ENCODE assay signal across 20 cellular contexts in genomic region chr1:67213948-67214347, GRCh38. TPM values are rescaled to one million over a fixed set of nuclear protein-coding genes. Genes with fewer than 3 reads are reported as not detected.
DNase-seq lines count a peak whose midpoint lies in the region; ATAC-seq, FAIRE-seq and TF ChIP-seq lines count a peak whose summit lies in the region.
"Had no signal": no experiment of that assay in that cellular context is flagged by ENCODE, and none has a peak within 500 bp of the region (broad histone marks: within the 10 kb centered on the region; RNA-seq: fewer than 3 reads in every experiment).

No MANE protein-coding gene starts in this region.

- intact Hi-C loops in natural killer cell (cut with micrococcal nuclease), result loop anchor here (1.0 kb wide), 1 partner anchor 286 kb away; no protein-coding TSS in a partner anchor
- intact Hi-C loops in GM12878 (cut with micrococcal nuclease; ENCODE audit: unreplicated experiment), result loop anchor here (1.0 to 5.0 kb wide), 6 partner anchors 47 to 449 kb away; partner anchors contain the start of genes IL23R, SERBP1 and SLC35D1
- intact Hi-C loops in Calu3 (cut with micrococcal nuclease; ENCODE audit: unreplicated experiment), result loop anchor here (1.0 to 2.0 kb wide), 2 partner anchors 218 to 287 kb away; no protein-coding TSS in a partner anchor

- H3K27ac Mint-ChIP-seq in natural killer cell treated with Interleukin-12 subunit alpha and Interleukin-12 subunit beta and Interleukin-15 and Interleukin-18, amount 100 ng/mL, for 72 hours, result peak overlapping the region; percentile 68 to 73
- H3K27ac Mint-ChIP-seq in natural killer cell (no peak overlapping the region), T-cell (no peak overlapping the region), Calu3 (ENCODE audit: unreplicated experiment) (no peak overlapping the region)

- no peak overlapping the region for H3K4me3 Mint-ChIP-seq in natural killer cell treated with Interleukin-12 subunit alpha and Interleukin-12 subunit beta and Interleukin-15 and Interleukin-18, amount 100 ng/mL, for 72 hours
- no peak overlapping the region for H3K4me3 Mint-ChIP-seq in natural killer cell
- H3K4me3 Mint-ChIP-seq in T-cell, result no peak overlapping the region
- H3K4me3 Mint-ChIP-seq in Calu3 (ENCODE audit: low read depth, unreplicated experiment), result no peak overlapping the region
- H3K4me3 Mint-ChIP-seq: CD4-positive, alpha-beta memory T cell had no signal

- no peak overlapping the region for H3K9ac ChIP-seq in MM.1S (ENCODE audit: low read length)
- 0 out of 2 replicates have a peak overlapping the region, but pooled peaks have one; percentile 4 for H3K9ac ChIP-seq in GM12878 (ENCODE audit: control insufficient read depth, insufficient read depth, low read length)

- H3K9me3 ChIP-seq in MM.1S (replicated peaks; ENCODE audit: insufficient read depth, low read length) (no peaks in the 10 kb centered on the region), GM12878 (replicated peaks; ENCODE audit: control insufficient read depth, insufficient read depth, low read length) (peaks cover 5% of the 10 kb centered on the region; the same call in 2 of the 3 replicates)
- H3K9me3 ChIP-seq: A549, SJSA1 had no signal

- H3K4me1 ChIP-seq in MM.1S (ENCODE audit: low read length), result no peaks in the 10 kb centered on the region
- peaks cover 31% of the 10 kb centered on the region for H3K4me1 ChIP-seq in GM12878 (ENCODE audit: control insufficient read depth, insufficient read depth, low read length)
- H3K4me1 ChIP-seq: A549, SJSA1 had no signal

- no peaks in the 10 kb centered on the region for H4K20me1 ChIP-seq in MM.1S (ENCODE audit: insufficient read depth, low read length)
- H4K20me1 ChIP-seq in GM12878 (ENCODE audit: control insufficient read depth, insufficient read depth), result no peaks in the 10 kb centered on the region

- H3K4me1 Mint-ChIP-seq in natural killer cell treated with Interleukin-12 subunit alpha and Interleukin-12 subunit beta and Interleukin-15 and Interleukin-18, amount 100 ng/mL, for 72 hours (ENCODE audit: low read depth in 2 of 2), result peaks cover 28 to 40% of the 10 kb centered on the region in 2 donors
- H3K4me1 Mint-ChIP-seq in natural killer cell (peaks cover 15 to 29% of the 10 kb centered on the region in 2 donors), T-cell (peaks cover 23 to 26% (median 25%) of the 10 kb centered on the region in 3 donors), Calu3 (ENCODE audit: low read depth, unreplicated experiment) (no peaks in the 10 kb centered on the region)

- POLR2A ChIA-PET in GM12878 (lab: Charles Lee) (interaction anchor here (0.6 to 1.3 kb wide), 3 partner anchors 64 to 287 kb away, joined by 3 to 5 read pairs (median 4); no protein-coding TSS in a partner anchor), T-cell (lab: Charles Lee) (interaction anchor here in 1 of 2 donors (0.7 kb wide), 1 partner anchor 211 kb away, joined by 4 read pairs; no protein-coding TSS in a partner anchor)

- DNase-seq in natural killer cell treated with Interleukin-12 subunit alpha and Interleukin-12 subunit beta and Interleukin-15 and Interleukin-18, amount 100 ng/mL, for 72 hours (ENCODE audit: low spot score), result no peak
- DNase-seq in natural killer cell (no peak), MM.1S (no peak), GM12878 (ENCODE audit: low read depth, low spot score) (no peak), T-cell (no peak), Calu3 (no peak)
- DNase-seq: C1 segment of cervical spinal cord, HCEC 1CT, NCI-H146, NCI-H2029, NCI-H524 treated with DMSO at 0.1 percent for 48 hours, NCI-H774, Right ventricle myocardium superior had no signal

- in situ Hi-C loops in GM12878 (cut with MboI), result loop anchor here (5.0 kb wide), 1 partner anchor 222 kb away; no protein-coding TSS in a partner anchor

- no peaks in the 10 kb centered on the region for H3K36me3 ChIP-seq in MM.1S (replicated peaks; ENCODE audit: insufficient read depth, low read length)
- no peaks in the 10 kb centered on the region for H3K36me3 ChIP-seq in GM12878 (ENCODE audit: control insufficient read depth in 2 of 2, insufficient read depth in 2 of 2, low read length in 1 of 2)
- H3K36me3 ChIP-seq: SJSA1 had no signal

- TF ChIP-seq RAD21 in GM12878 (IDR thresholded peaks at IDR 0.05; ENCODE audit: insufficient read depth, low read depth, low read length), result no peak

- WGBS in GM12878 (ENCODE audit: insufficient coverage, insufficient replicate concordance, low lambda C conversion rate, missing lambda C conversion rate), result 100% methylated on average over 1 of the region's 1 CpG

- H3K27ac ChIP-seq in MM.1S (ENCODE audit: low read length), result peak overlapping the region; percentile 45; the same call in 1 of the 2 replicates
- peak overlapping the region; percentile 71 for H3K27ac ChIP-seq in GM12878 (ENCODE audit: control insufficient read depth, insufficient read depth)
- H3K27ac ChIP-seq: A549, SJSA1 had no signal

- TF ChIP-seq POLR2A in GM12878 (IDR thresholded peaks at IDR 0.05; ENCODE audit: low read depth, low read length), result no peak

- peaks cover 4% of the 10 kb centered on the region for H3K9me3 Mint-ChIP-seq in natural killer cell treated with Interleukin-12 subunit alpha and Interleukin-12 subunit beta and Interleukin-15 and Interleukin-18, amount 100 ng/mL, for 72 hours
- H3K9me3 Mint-ChIP-seq in natural killer cell (no peaks in the 10 kb centered on the region), T-cell (no peaks in the 10 kb centered on the region), Calu3 (ENCODE audit: low read depth, unreplicated experiment) (no peaks in the 10 kb centered on the region)
- H3K9me3 Mint-ChIP-seq: CD4-positive, alpha-beta memory T cell had no signal

- RAD21 ChIA-PET in GM12878 (lab: Charles Lee; ENCODE audit: unreplicated experiment), result interaction anchor here (1.2 to 8.0 kb wide), 22 partner anchors 17 to 449 kb away, joined by 3 to 102 read pairs (median 6); partner anchors contain the start of gene IL23R

- no peaks in the 10 kb centered on the region for H3K27me3 Mint-ChIP-seq in natural killer cell treated with Interleukin-12 subunit alpha and Interleukin-12 subunit beta and Interleukin-15 and Interleukin-18, amount 100 ng/mL, for 72 hours
- H3K27me3 Mint-ChIP-seq in natural killer cell (ENCODE audit: low read depth in 2 of 2), result no peaks in the 10 kb centered on the region
- H3K27me3 Mint-ChIP-seq in T-cell, result no peaks in the 10 kb centered on the region
- H3K27me3 Mint-ChIP-seq in Calu3 (ENCODE audit: unreplicated experiment), result peaks cover 11% of the 10 kb centered on the region
- H3K27me3 Mint-ChIP-seq: CD4-positive, alpha-beta memory T cell had no signal

- H3K9me2 ChIP-seq in MM.1S (replicated peaks; ENCODE audit: insufficient read depth, low read length), result no peaks in the 10 kb centered on the region

- H3K79me2 ChIP-seq in MM.1S (ENCODE audit: low read length) (no peaks in the 10 kb centered on the region), GM12878 (ENCODE audit: control insufficient read depth, insufficient read depth, low read length) (no peaks in the 10 kb centered on the region)

- H3K4me3 ChIP-seq in MM.1S (ENCODE audit: low read length), result no peak overlapping the region
- no peak overlapping the region for H3K4me3 ChIP-seq in GM12878
- H3K4me3 ChIP-seq: A549, SJSA1 had no signal

- peaks cover 12% of the 10 kb centered on the region for H3K36me3 Mint-ChIP-seq in natural killer cell treated with Interleukin-12 subunit alpha and Interleukin-12 subunit beta and Interleukin-15 and Interleukin-18, amount 100 ng/mL, for 72 hours
- H3K36me3 Mint-ChIP-seq in natural killer cell (no peaks in the 10 kb centered on the region), T-cell (no peaks in the 10 kb centered on the region), Calu3 (ENCODE audit: insufficient read depth, unreplicated experiment) (no peaks in the 10 kb centered on the region)
- H3K36me3 Mint-ChIP-seq: CD4-positive, alpha-beta memory T cell had no signal

- H3F3A ChIP-seq in MM.1S (ENCODE audit: insufficient read depth, low read length), result no peaks in the 10 kb centered on the region; the same call in 1 of the 2 replicates

- no peak overlapping the region for H2AFZ ChIP-seq in MM.1S (ENCODE audit: low read length)
- peak overlapping the region; percentile 56 for H2AFZ ChIP-seq in GM12878 (ENCODE audit: control insufficient read depth, low read depth, low read length)

- no peaks in the 10 kb centered on the region for H3K27me3 ChIP-seq in MM.1S (replicated peaks; ENCODE audit: insufficient read depth, low read length)
- H3K27me3 ChIP-seq in GM12878 (replicated peaks in 1 of 2; ENCODE audit: control insufficient read depth in 2 of 2, insufficient read depth in 2 of 2, low read length in 1 of 2), result no peaks in the 10 kb centered on the region
- H3K27me3 ChIP-seq: SJSA1 had no signal

- BruUV-seq in GM12878 (replicated peaks; lab: Mats Ljungman, UMichigan) (no TSS peak), Calu3 (replicated peaks; lab: Mats Ljungman, UMichigan) (no TSS peak)

- H3K4me2 ChIP-seq in MM.1S (ENCODE audit: low read depth, low read length) (peak overlapping the region; percentile 62; the same call in 1 of the 2 replicates), GM12878 (ENCODE audit: control insufficient read depth, insufficient read depth) (peak overlapping the region; percentile 73)
- H3K4me2 ChIP-seq: A549 had no signal

- no peak for FAIRE-seq in GM12878 (lab: Jason Lieb, UNC)
- FAIRE-seq: A549 had no signal

- no peak for TF ChIP-seq CTCF in natural killer cell (IDR thresholded peaks at IDR 0.05)
- no peak for TF ChIP-seq CTCF in MM.1S (IDR thresholded peaks at IDR 0.05; ENCODE audit: low read length)
- TF ChIP-seq CTCF in GM12878 (IDR thresholded peaks at IDR 0.05 in 2 of 3, conservative IDR thresholded peaks at IDR 0.05 in 1 of 3; ENCODE audit: control insufficient read depth in 2 of 3, extremely low read depth in 1 of 3, insufficient read depth in 1 of 3, low read depth in 3 of 3, low read length in 3 of 3), result no peak
- TF ChIP-seq CTCF in Calu3 (IDR thresholded peaks at IDR 0.05; ENCODE audit: unreplicated experiment), result no peak

- CTCF ChIA-PET in GM12878 (lab: Yijun Ruan, JAX), result interaction anchor here (0.8 to 8.9 kb wide), 60 partner anchors 11 to 544 kb away, joined by 3 to 193 read pairs (median 7); partner anchors contain the start of genes C1orf141, IL23R, SERBP1 and SLC35D1
- CTCF ChIA-PET in T-cell (lab: Charles Lee), result interaction anchor here (0.7 to 7.3 kb wide), 35 partner anchors 10 to 471 kb away, joined by 3 to 131 read pairs (median 4); partner anchors contain the start of genes GADD45A (in 1 of the 2) and SLC35D1 (in 1 of the 2)
- CTCF ChIA-PET in Calu3 (lab: Charles Lee), result interaction anchor here (0.6 to 2.8 kb wide), 8 partner anchors 16 to 1194 kb away, joined by 3 to 19 read pairs (median 4); no protein-coding TSS in a partner anchor

- SMC1A ChIA-PET in GM12878 (lab: Charles Lee; ENCODE audit: uncharacterized antibody, unreplicated experiment), result interaction anchor here (0.6 to 9.1 kb wide), 39 partner anchors 9 to 546 kb away, joined by 3 to 212 read pairs (median 6); partner anchors contain the start of genes IL23R and SLC35D1

- no peak for ATAC-seq in natural killer cell treated with Interleukin-12 subunit alpha and Interleukin-12 subunit beta and Interleukin-15 and Interleukin-18, amount 100 ng/mL, for 72 hours
- ATAC-seq in natural killer cell (no peak), GM12878 (no peak), HG03095 (IDR thresholded peaks at IDR 0.05; ENCODE audit: unreplicated experiment) (no peak), T-cell (replicated peaks in 1 of 4) (no peak), GM19397 (IDR thresholded peaks at IDR 0.05; ENCODE audit: unreplicated experiment) (no peak)

- TF ChIP-seq EP300 in GM12878 (IDR thresholded peaks at IDR 0.05; ENCODE audit: borderline replicate concordance in 1 of 2, control insufficient read depth in 1 of 2, low read depth in 2 of 2, low read length in 2 of 2), result no peak

RNA-seq across cellular contexts. Expression of gene IL23R, which starts 47.7 kb away (rescaled TPM):
- total RNA-seq in natural killer cell treated with Interleukin-12 subunit alpha and Interleukin-12 subunit beta and Interleukin-15 and Interleukin-18, amount 100 ng/mL, for 72 hours, result 1 to 10 TPM; 7.4 to 8.3 TPM
- under 1 TPM; 0.31 to 0.55 (median 0.34) TPM for total RNA-seq in natural killer cell
- 10.0 and 12.5 TPM in 2 replicates for total RNA-seq in GM12878 (2013; cell fraction: nucleolus; rRNA removed)
- total RNA-seq in GM12878 (2014; rRNA removed), result 0.49 and 0.62 TPM in 2 replicates
- total RNA-seq in GM12878 (2014; rRNA removed; fragmentation: Illumina TruSeq; extraction: Trizol), result 0.54 and 0.60 TPM in 2 replicates
- total RNA-seq in GM12878 (2021), result 0.19 and 0.64 TPM in 2 replicates
- 0.10 TPM for polyA plus RNA-seq in GM12878 (2011; ENCODE audit: low read depth)
- 6.4 and 9.2 TPM in 2 replicates for polyA plus RNA-seq in GM12878 (2011; rRNA removed)
- polyA plus RNA-seq in GM12878 (2011; cell fraction: cytosol; rRNA removed), result 2.2 and 3.0 TPM in 2 replicates
- polyA plus RNA-seq in GM12878 (2011; cell fraction: nucleus; rRNA removed), result 3.0 and 3.6 TPM in 2 replicates
- polyA plus RNA-seq in GM12878 (2012), result 0.24 and 0.38 TPM in 2 replicates
- 0.56 and 0.63 TPM in 2 replicates for polyA plus RNA-seq in GM12878 (2014; fragmentation: Illumina TruSeq; extraction: Trizol)
- polyA plus RNA-seq in GM12878 (2014; fragmentation: Nextera tagmentation; extraction: Ambion mirVana), result under 1 TPM; 0.16 to 0.18 TPM
- polyA plus RNA-seq in GM12878 (2014; rRNA removed), result 0.20 and 0.27 TPM in 2 replicates
- polyA plus RNA-seq in GM12878 (2016; fragmentation: Nextera tagmentation; extraction: Ambion mirVana), result 1 to 10 TPM; 1.3 to 1.7 TPM
- polyA minus RNA-seq in GM12878 (2011; rRNA and poly(A)+ RNA removed), result 5.0 and 9.8 TPM in 2 replicates
- 1.7 and 2.2 TPM in 2 replicates for polyA minus RNA-seq in GM12878 (2011; cell fraction: cytosol; rRNA and poly(A)+ RNA removed)
- 7.1 and 7.4 TPM in 2 replicates for polyA minus RNA-seq in GM12878 (2011; cell fraction: nucleus; rRNA and poly(A)+ RNA removed)
- under 1 TPM in 4 of 5 donors, not detected in 1; 0.18 to 0.63 (median 0.43) TPM for total RNA-seq in T-cell
- 0.32 TPM in 1 of 2 replicates, not detected in the other for total RNA-seq in Calu3 (2022)
- total RNA-seq: H1, HT-29, Right ventricle myocardium superior, SJSA1 had no signal
- polyA plus RNA-seq: A549, H1 had no signal

Comparison
In these comparisons a context has a peak if more than half of its experiments do, and no peak if none do; other contexts are left out.
1. H3K27ac Mint-ChIP-seq: peak in natural killer cell treated with Interleukin-12 subunit alpha and Interleukin-12 subunit beta and Interleukin-15 and Interleukin-18, amount 100 ng/mL, for 72 hours (2 of 2); none in natural killer cell (0 of 2), T-cell (0 of 2) and Calu3 (single experiment).